ENCODE assay signal across 1 cellular context in genomic region chr5:28014779-28015178, GRCh38.
TF ChIP-seq lines count a peak whose summit lies in the region.

No MANE protein-coding gene starts in this region.

TF ChIP-seq in H1, 55 proteins besides CTCF, POLR2A, EP300 and RAD21 (continued from another document):
- TF ChIP-seq CHD7 (IDR thresholded peaks at IDR 0.05; ENCODE audit: insufficient replicate concordance, low read length) = no peak
- no peak for TF ChIP-seq TAF7 (optimal IDR thresholded peaks at IDR 0.05; ENCODE audit: borderline replicate concordance, low read depth, low read length)
- TF ChIP-seq CBX5 (IDR thresholded peaks at IDR 0.05; ENCODE audit: low read depth, low read length) = no peak
- TF ChIP-seq SRF (IDR thresholded peaks at IDR 0.05; ENCODE audit: low read depth, low read length) = no peak
- TF ChIP-seq SIRT6 (IDR thresholded peaks at IDR 0.05; ENCODE audit: low read length) = no peak
- no peak for TF ChIP-seq SIX5 (IDR thresholded peaks at IDR 0.05; ENCODE audit: low read depth, low read length)
- no peak for TF ChIP-seq SP4 (IDR thresholded peaks at IDR 0.05; ENCODE audit: low read length)
